13 cellular contexts compared by ENCODE assay signal in the genomic region with DNA sequence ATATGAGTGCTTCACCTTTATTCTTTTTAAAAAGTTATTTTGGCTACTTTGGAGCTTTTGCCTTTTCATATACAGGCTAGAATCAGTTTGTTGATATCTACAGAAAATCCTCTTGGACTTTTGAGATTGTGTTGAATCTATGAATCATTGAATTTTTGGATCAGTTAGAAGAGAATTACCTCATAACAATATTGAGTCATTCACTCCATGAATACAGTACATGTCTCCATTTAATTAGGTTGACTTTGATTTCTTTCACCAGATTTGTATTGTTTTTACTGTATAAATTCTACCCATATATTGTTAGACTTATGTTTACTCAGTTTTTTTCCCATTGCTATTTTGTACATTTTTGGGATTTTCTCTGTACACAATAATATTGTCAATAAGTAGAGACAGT. TPM values are rescaled to one million over a fixed set of nuclear protein-coding genes. Genes with fewer than 3 reads are reported as not detected.
DNase-seq lines count a peak whose midpoint lies in the region; ATAC-seq, FAIRE-seq and TF ChIP-seq lines count a peak whose summit lies in the region.
"Had no signal": no experiment of that assay in that cellular context is flagged by ENCODE, and none has a peak within 500 bp of the region (broad histone marks: within the 10 kb centered on the region; RNA-seq: fewer than 3 reads in every experiment).

No MANE protein-coding gene starts in this region.

- BruUV-seq in mammary epithelial cell (replicated peaks; lab: Mats Ljungman, UMichigan) (no TSS peak), A673 (replicated peaks; lab: Mats Ljungman, UMichigan) (no TSS peak)

- H3K27ac Mint-ChIP-seq in stimulated activated naive B cell treated with anti-CD40 and anti-IgM and Interleukin-4, amounts not matched to agents 10 μg/mL and 1 μg/mL and 100 μg/mL, for 72 hours: no peak overlapping the region
- H3K27ac Mint-ChIP-seq: CD14-positive monocyte had no signal

- in situ Hi-C loops in mammary epithelial cell (cut with MboI; ENCODE audit: low sequenced_read_pairs in 2 of 2): no loop called here

- intact Hi-C loops in mammary epithelial cell (cut with micrococcal nuclease): no loop called here
- intact Hi-C loops in A673 (cut with micrococcal nuclease; ENCODE audit: unreplicated experiment): no loop called here

- no peak overlapping the region for H3K9ac ChIP-seq in mammary epithelial cell (ENCODE audit: insufficient read depth, low read length)

- no peak for FAIRE-seq in HTR-8/SVneo (lab: Jason Lieb, UNC)

- CTCF ChIA-PET in mammary epithelial cell (lab: Charles Lee; ENCODE audit: low non-redundant PET) (no interaction called here), A673 (lab: Charles Lee) (no interaction called here)

- TF ChIP-seq CTCF in AG10803 (conservative IDR thresholded peaks at IDR 0.05; ENCODE audit: low read length) (no peak), mammary epithelial cell (conservative IDR thresholded peaks at IDR 0.05 in 1 of 2, IDR thresholded peaks at IDR 0.05 in 1 of 2; ENCODE audit: extremely low read depth in 1 of 2, insufficient read depth in 1 of 2, low read depth in 1 of 2, low read length in 2 of 2) (no peak), A673 (conservative IDR thresholded peaks at IDR 0.05; ENCODE audit: low read depth, low read length) (no peak)

- H3K4me3 Mint-ChIP-seq in stimulated activated naive B cell treated with anti-CD40 and anti-IgM and Interleukin-4, amounts not matched to agents 10 μg/mL and 1 μg/mL and 100 μg/mL, for 72 hours: no peak overlapping the region
- H3K4me3 Mint-ChIP-seq: CD14-positive monocyte had no signal

- no peaks in the 10 kb centered on the region for H3K9me3 ChIP-seq in mammary epithelial cell (replicated peaks; ENCODE audit: insufficient read depth, low read length)
- no peaks in the 10 kb centered on the region for H3K9me3 ChIP-seq in A673 (ENCODE audit: low read depth, low read length, poor library complexity, severe bottlenecking)
- H3K9me3 ChIP-seq: gastroesophageal sphincter had no signal

- no peaks in the 10 kb centered on the region for H3K9me3 Mint-ChIP-seq in stimulated activated naive B cell treated with anti-CD40 and anti-IgM and Interleukin-4, amounts not matched to agents 10 μg/mL and 1 μg/mL and 100 μg/mL, for 72 hours
- H3K9me3 Mint-ChIP-seq: CD14-positive monocyte had no signal

- H3K36me3 Mint-ChIP-seq in stimulated activated naive B cell treated with anti-CD40 and anti-IgM and Interleukin-4, amounts not matched to agents 10 μg/mL and 1 μg/mL and 100 μg/mL, for 72 hours: peaks cover 1 to 16% of the 10 kb centered on the region in 2 donors

- H3K4me3 ChIP-seq in AG10803 (ENCODE audit: low read length) (no peak overlapping the region), mammary epithelial cell (replicated peaks in 1 of 3; ENCODE audit: insufficient read depth in 1 of 3, low read depth in 2 of 3, low read length in 3 of 3) (no peak overlapping the region), A673 (ENCODE audit: low read depth, low read length, poor library complexity, severe bottlenecking) (no peak overlapping the region)
- H3K4me3 ChIP-seq: gastroesophageal sphincter had no signal

- peaks cover 95% of the 10 kb centered on the region for H3K79me2 ChIP-seq in mammary epithelial cell (ENCODE audit: insufficient read depth, low read length)

- no peaks in the 10 kb centered on the region for H3K27me3 ChIP-seq in mammary epithelial cell (ENCODE audit: insufficient read depth, low read length)
- no peaks in the 10 kb centered on the region for H3K27me3 ChIP-seq in A673 (replicated peaks; ENCODE audit: insufficient read depth, low read depth, low read length, poor library complexity)
- H3K27me3 ChIP-seq: gastroesophageal sphincter had no signal

- DNase-seq in AG10803 (ENCODE audit: low read depth): peak; percentile 35
- peak; percentile 18 for DNase-seq in HTR-8/SVneo (ENCODE audit: insufficient read length, low spot score)
- peak; percentile 43 for DNase-seq in mammary epithelial cell
- DNase-seq in kidney glomerular epithelial cell (lab: John Stamatoyannopoulos, UW): peak; percentile 54
- DNase-seq in A673 (ENCODE audit: low spot score): no peak
- DNase-seq in stimulated activated naive B cell treated with anti-CD40 and anti-IgM and Interleukin-4, amounts not matched to agents 10 μg/mL and 1 μg/mL and 100 μg/mL, for 72 hours: no peak
- no peak for DNase-seq in activated CD4-positive, alpha-beta T cell treated with anti-CD3 and anti-CD28 coated beads, Interleukin-2, amount 50 U/mL, for 48 hours
- no peak for DNase-seq in anterior cingulate cortex (lab: John Stamatoyannopoulos, UW)
- DNase-seq: left colon, NCI-H1105, NCI-H526 had no signal

- H3K27ac ChIP-seq in mammary epithelial cell (ENCODE audit: insufficient read depth, low read depth, low read length) (no peak overlapping the region), A673 (ENCODE audit: low read depth, low read length, poor library complexity, severe bottlenecking) (no peak overlapping the region)
- H3K27ac ChIP-seq: gastroesophageal sphincter had no signal

- H3K4me2 ChIP-seq in mammary epithelial cell (ENCODE audit: insufficient read depth, low read depth, low read length): no peak overlapping the region

- H3K27me3 Mint-ChIP-seq in stimulated activated naive B cell treated with anti-CD40 and anti-IgM and Interleukin-4, amounts not matched to agents 10 μg/mL and 1 μg/mL and 100 μg/mL, for 72 hours: no peaks in the 10 kb centered on the region

- H3K4me1 Mint-ChIP-seq in stimulated activated naive B cell treated with anti-CD40 and anti-IgM and Interleukin-4, amounts not matched to agents 10 μg/mL and 1 μg/mL and 100 μg/mL, for 72 hours: peaks cover 17 to 65% of the 10 kb centered on the region in 2 donors

- H3K36me3 ChIP-seq in mammary epithelial cell (ENCODE audit: insufficient read depth, low read length): peaks cover 1% of the 10 kb centered on the region
- H3K36me3 ChIP-seq in A673 (ENCODE audit: insufficient read depth, low read length, poor library complexity, severe bottlenecking): no peaks in the 10 kb centered on the region
- H3K36me3 ChIP-seq: gastroesophageal sphincter had no signal

- POLR2A ChIA-PET in A673 (lab: Charles Lee; ENCODE audit: low non-redundant PET): interaction anchor here (0.6 kb wide), 1 partner anchor 119 kb away, joined by 3 read pairs; no protein-coding TSS in a partner anchor

- dilution Hi-C loops in mammary epithelial cell (cut with HindIII; ENCODE audit: low sequenced_read_pairs): no loop called here

- H3K4me1 ChIP-seq in mammary epithelial cell (ENCODE audit: insufficient read depth, low read length): peaks cover 4% of the 10 kb centered on the region
- H3K4me1 ChIP-seq in A673 (ENCODE audit: insufficient read depth, low read length, poor library complexity, severe bottlenecking): peaks cover 8% of the 10 kb centered on the region

- no peak for ATAC-seq in stimulated activated naive B cell treated with anti-CD40 and anti-IgM and Interleukin-4, amounts not matched to agents 10 μg/mL and 1 μg/mL and 100 μg/mL, for 72 hours (replicated peaks)
- ATAC-seq: gastroesophageal sphincter, left colon had no signal

- H4K20me1 ChIP-seq in mammary epithelial cell (ENCODE audit: insufficient read depth, low read length): peaks cover 6% of the 10 kb centered on the region

- H2AFZ ChIP-seq in mammary epithelial cell (ENCODE audit: low read depth, low read length): no peak overlapping the region

RNA-seq across cellular contexts. Expression of a gene that starts 54.4 kb away (rescaled TPM):
- total RNA-seq in mammary epithelial cell: 10 to 100 TPM; 57.5 to 70.0 TPM
- 13.9 TPM for polyA plus RNA-seq in mammary epithelial cell
- polyA minus RNA-seq in mammary epithelial cell: 73.7 TPM
- total RNA-seq in A673 (2021): 83.8 and 85.5 TPM in 2 replicates

Comparison
In these comparisons a context has a peak if more than half of its experiments do, and no peak if none do; other contexts are left out.
1. DNase-seq: peak in AG10803 (single experiment), HTR-8/SVneo (single experiment), mammary epithelial cell (single experiment) and kidney glomerular epithelial cell (single experiment); none in A673 (single experiment), stimulated activated naive B cell treated with anti-CD40 and anti-IgM and Interleukin-4, amounts not matched to agents 10 μg/mL and 1 μg/mL and 100 μg/mL, for 72 hours (single experiment), activated CD4-positive, alpha-beta T cell treated with anti-CD3 and anti-CD28 coated beads, Interleukin-2, amount 50 U/mL, for 48 hours (0 of 2) and anterior cingulate cortex (0 of 58).